Comparison of ENCODE assay signal across 2 cellular contexts in the genomic region with DNA sequence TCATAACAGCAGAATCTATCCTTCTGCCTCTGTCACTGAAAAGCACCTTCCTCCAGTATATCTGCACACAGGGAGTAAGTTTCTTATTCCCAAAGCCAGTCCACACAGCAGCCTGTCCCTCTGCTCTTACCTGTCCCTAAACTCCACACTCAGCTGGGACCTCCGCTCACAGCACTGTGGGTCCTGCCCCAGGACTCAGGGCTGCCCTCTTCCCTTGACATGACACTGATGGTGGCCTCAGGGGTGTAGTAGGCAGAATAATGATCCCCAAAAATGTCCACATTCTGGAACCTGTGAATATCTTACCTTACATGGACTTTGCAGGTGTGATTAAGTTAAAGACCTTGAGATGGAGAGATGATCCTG.
TF ChIP-seq lines count a peak whose summit lies in the region.

No MANE protein-coding gene starts in this region.

TF ChIP-seq in GM12878, 131 proteins besides CTCF, POLR2A, EP300 and RAD21:
- no peak for TF ChIP-seq ZZZ3 (IDR thresholded peaks at IDR 0.05; ENCODE audit: control insufficient read depth, insufficient read length, low read depth)
- no peak for TF ChIP-seq CHD2 (IDR thresholded peaks at IDR 0.05; ENCODE audit: borderline replicate concordance, low read depth, low read length)
- no peak for TF ChIP-seq IRF4 (IDR thresholded peaks at IDR 0.05; ENCODE audit: low read depth, low read length)
- TF ChIP-seq, protein P1, sequence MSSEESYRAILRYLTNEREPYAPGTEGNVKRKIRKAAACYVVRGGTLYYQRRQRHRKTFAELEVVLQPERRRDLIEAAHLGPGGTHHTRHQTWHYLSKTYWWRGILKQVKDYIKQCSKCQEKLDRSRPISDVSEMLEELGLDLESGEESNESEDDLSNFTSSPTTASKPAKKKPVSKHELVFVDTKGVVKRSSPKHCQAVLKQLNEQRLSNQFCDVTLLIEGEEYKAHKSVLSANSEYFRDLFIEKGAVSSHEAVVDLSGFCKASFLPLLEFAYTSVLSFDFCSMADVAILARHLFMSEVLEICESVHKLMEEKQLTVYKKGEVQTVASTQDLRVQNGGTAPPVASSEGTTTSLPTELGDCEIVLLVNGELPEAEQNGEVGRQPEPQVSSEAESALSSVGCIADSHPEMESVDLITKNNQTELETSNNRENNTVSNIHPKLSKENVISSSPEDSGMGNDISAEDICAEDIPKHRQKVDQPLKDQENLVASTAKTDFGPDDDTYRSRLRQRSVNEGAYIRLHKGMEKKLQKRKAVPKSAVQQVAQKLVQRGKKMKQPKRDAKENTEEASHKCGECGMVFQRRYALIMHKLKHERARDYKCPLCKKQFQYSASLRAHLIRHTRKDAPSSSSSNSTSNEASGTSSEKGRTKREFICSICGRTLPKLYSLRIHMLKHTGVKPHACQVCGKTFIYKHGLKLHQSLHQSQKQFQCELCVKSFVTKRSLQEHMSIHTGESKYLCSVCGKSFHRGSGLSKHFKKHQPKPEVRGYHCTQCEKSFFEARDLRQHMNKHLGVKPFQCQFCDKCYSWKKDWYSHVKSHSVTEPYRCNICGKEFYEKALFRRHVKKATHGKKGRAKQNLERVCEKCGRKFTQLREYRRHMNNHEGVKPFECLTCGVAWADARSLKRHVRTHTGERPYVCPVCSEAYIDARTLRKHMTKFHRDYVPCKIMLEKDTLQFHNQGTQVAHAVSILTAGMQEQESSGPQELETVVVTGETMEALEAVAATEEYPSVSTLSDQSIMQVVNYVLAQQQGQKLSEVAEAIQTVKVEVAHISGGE (CRISPR knock-in tag; IDR thresholded peaks at IDR 0.05) = no peak
- TF ChIP-seq BHLHE40 (IDR thresholded peaks at IDR 0.05; ENCODE audit: borderline replicate concordance in 1 of 2, low read depth in 2 of 2, low read length in 1 of 2) = no peak
- TF ChIP-seq CEBPB (IDR thresholded peaks at IDR 0.05; ENCODE audit: borderline replicate concordance in 1 of 2, low read depth in 2 of 2, low read length in 2 of 2) = no peak
- TF ChIP-seq CBX5 (IDR thresholded peaks at IDR 0.05; ENCODE audit: low read depth) = no peak
- TF ChIP-seq SRF (IDR thresholded peaks at IDR 0.05; ENCODE audit: low read depth in 2 of 2, low read length in 2 of 2) = no peak
- no peak for TF ChIP-seq TCF3 (IDR thresholded peaks at IDR 0.05; ENCODE audit: borderline replicate concordance, insufficient read depth, low read depth, low read length)
- TF ChIP-seq CHD4 (IDR thresholded peaks at IDR 0.05) = no peak
- no peak for TF ChIP-seq RUNX3 (IDR thresholded peaks at IDR 0.05; ENCODE audit: low read length)
- no peak for TF ChIP-seq SMAD1 (IDR thresholded peaks at IDR 0.05; ENCODE audit: low read depth, partially characterized antibody)
- no peak for TF ChIP-seq RELA (IDR thresholded peaks at IDR 0.05; ENCODE audit: borderline replicate concordance, partially characterized antibody)
- TF ChIP-seq, protein P2, sequence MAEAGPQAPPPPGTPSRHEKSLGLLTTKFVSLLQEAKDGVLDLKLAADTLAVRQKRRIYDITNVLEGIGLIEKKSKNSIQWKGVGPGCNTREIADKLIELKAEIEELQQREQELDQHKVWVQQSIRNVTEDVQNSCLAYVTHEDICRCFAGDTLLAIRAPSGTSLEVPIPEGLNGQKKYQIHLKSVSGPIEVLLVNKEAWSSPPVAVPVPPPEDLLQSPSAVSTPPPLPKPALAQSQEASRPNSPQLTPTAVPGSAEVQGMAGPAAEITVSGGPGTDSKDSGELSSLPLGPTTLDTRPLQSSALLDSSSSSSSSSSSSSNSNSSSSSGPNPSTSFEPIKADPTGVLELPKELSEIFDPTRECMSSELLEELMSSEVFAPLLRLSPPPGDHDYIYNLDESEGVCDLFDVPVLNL (IDR thresholded peaks at IDR 0.05; ENCODE audit: low read depth, low read length) = no peak
- TF ChIP-seq ZNF384 (IDR thresholded peaks at IDR 0.05; ENCODE audit: borderline replicate concordance, low read depth, low read length) = no peak
- no peak for TF ChIP-seq JUND (IDR thresholded peaks at IDR 0.05; ENCODE audit: low read depth, low read length)
- no peak for TF ChIP-seq ZNF622 (IDR thresholded peaks at IDR 0.05)
TF ChIP-seq in GM12878: peak in this region for 0.

TF ChIP-seq in WTC11, 78 proteins besides CTCF, POLR2A, EP300 and RAD21:
- TF ChIP-seq HMGA2 (CRISPR knock-in tag; IDR thresholded peaks at IDR 0.05) (no peak), CREB1 (CRISPR knock-in tag; IDR thresholded peaks at IDR 0.05) (no peak), ZNF396 (CRISPR knock-in tag; IDR thresholded peaks at IDR 0.05; ENCODE audit: borderline replicate concordance) (no peak), ZNF219 (CRISPR knock-in tag; IDR thresholded peaks at IDR 0.05; ENCODE audit: borderline replicate concordance) (no peak)
- TF ChIP-seq, protein P3, sequence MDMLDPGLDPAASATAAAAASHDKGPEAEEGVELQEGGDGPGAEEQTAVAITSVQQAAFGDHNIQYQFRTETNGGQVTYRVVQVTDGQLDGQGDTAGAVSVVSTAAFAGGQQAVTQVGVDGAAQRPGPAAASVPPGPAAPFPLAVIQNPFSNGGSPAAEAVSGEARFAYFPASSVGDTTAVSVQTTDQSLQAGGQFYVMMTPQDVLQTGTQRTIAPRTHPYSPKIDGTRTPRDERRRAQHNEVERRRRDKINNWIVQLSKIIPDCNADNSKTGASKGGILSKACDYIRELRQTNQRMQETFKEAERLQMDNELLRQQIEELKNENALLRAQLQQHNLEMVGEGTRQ (CRISPR knock-in tag; IDR thresholded peaks at IDR 0.05) = no peak
- TF ChIP-seq, protein P4, sequence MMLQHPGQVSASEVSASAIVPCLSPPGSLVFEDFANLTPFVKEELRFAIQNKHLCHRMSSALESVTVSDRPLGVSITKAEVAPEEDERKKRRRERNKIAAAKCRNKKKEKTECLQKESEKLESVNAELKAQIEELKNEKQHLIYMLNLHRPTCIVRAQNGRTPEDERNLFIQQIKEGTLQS (CRISPR knock-in tag; conservative IDR thresholded peaks at IDR 0.05) = no peak
- TF ChIP-seq, protein P5, sequence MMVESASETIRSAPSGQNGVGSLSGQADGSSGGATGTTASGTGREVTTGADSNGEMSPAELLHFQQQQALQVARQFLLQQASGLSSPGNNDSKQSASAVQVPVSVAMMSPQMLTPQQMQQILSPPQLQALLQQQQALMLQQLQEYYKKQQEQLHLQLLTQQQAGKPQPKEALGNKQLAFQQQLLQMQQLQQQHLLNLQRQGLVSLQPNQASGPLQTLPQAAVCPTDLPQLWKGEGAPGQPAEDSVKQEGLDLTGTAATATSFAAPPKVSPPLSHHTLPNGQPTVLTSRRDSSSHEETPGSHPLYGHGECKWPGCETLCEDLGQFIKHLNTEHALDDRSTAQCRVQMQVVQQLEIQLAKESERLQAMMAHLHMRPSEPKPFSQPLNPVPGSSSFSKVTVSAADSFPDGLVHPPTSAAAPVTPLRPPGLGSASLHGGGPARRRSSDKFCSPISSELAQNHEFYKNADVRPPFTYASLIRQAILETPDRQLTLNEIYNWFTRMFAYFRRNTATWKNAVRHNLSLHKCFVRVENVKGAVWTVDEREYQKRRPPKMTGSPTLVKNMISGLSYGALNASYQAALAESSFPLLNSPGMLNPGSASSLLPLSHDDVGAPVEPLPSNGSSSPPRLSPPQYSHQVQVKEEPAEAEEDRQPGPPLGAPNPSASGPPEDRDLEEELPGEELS (CRISPR knock-in tag; IDR thresholded peaks at IDR 0.05) = no peak
